ENCODE assay signal across 8 cellular contexts in the genomic region with DNA sequence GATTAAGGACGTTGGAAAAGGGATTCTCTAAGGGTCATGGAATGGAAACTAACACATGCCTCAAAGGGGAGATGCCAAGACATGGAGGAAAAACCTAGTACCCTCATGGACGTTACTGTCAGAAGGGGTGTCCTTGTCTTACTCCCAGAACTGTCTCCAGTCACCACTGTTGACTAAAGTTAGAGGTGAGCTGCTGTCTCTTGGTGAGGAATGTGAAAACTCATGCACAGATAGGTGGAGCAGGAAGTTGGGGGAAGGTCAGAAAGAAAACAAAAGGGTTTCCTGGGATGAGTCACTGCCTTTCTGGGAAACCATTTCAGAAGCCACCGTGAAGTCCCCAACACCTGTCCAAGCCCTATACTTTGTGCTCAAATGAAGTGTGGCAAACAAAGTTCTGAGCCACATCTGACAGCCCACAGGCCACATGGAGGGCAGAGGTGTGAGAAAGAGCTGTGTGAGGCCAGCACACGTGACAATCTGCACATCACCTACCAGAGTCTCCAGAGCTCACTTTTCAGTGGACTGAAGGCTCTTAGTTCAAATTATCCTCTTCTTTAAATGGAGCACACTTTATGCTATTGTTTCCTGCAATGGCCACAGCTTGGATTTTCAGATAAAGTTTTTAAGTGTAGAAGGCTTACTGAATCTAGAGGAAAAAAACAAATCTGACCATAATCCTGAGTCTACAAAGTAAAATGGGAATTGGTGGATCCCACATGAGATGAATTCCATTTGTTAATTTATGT.
DNase-seq lines count a peak whose midpoint lies in the region; ATAC-seq lines count a peak whose summit lies in the region.

No MANE protein-coding gene starts in this region.

- no peaks in the 10 kb centered on the region for H3K9me3 ChIP-seq in naive thymus-derived CD4-positive, alpha-beta T cell (ENCODE audit: control insufficient read depth in 2 of 3, low read length in 3 of 3)

- H3K36me3 Mint-ChIP-seq in activated T-cell treated with anti-CD3 and anti-CD28 coated beads, Interleukin-2, amount 50 U/mL, for 24 hours (ENCODE audit: low read depth): no peaks in the 10 kb centered on the region
- H3K36me3 Mint-ChIP-seq in naive thymus-derived CD4-positive, alpha-beta T cell: peaks cover 0 to 41% (median 0%) of the 10 kb centered on the region in 5 donors

- H3K27me3 ChIP-seq in naive thymus-derived CD4-positive, alpha-beta T cell (ENCODE audit: control insufficient read depth in 2 of 2, insufficient read depth in 2 of 2, low read length in 2 of 2): no peaks in the 10 kb centered on the region

- no peaks in the 10 kb centered on the region for H3K27me3 Mint-ChIP-seq in activated T-cell treated with anti-CD3 and anti-CD28 coated beads, Interleukin-2, amount 50 U/mL, for 24 hours
- H3K27me3 Mint-ChIP-seq in naive thymus-derived CD4-positive, alpha-beta T cell: peaks cover 0 to 6% (median 0%) of the 10 kb centered on the region in 5 donors

- peak overlapping the region; percentile 85 for H3K27ac Mint-ChIP-seq in activated T-cell treated with anti-CD3 and anti-CD28 coated beads, Interleukin-2, amount 50 U/mL, for 24 hours
- H3K27ac Mint-ChIP-seq in naive thymus-derived CD4-positive, alpha-beta T cell: peak overlapping the region in 4 of 9 donors; percentile 46 to 93 (median 54)

- ATAC-seq in GM21515 (IDR thresholded peaks at IDR 0.05; ENCODE audit: unreplicated experiment): peak; percentile 90
- ATAC-seq in naive thymus-derived CD4-positive, alpha-beta T cell: peak; percentile 81

- H3K27ac ChIP-seq in naive thymus-derived CD4-positive, alpha-beta T cell (ENCODE audit: low read depth, low read length): no peak overlapping the region

- peaks cover 2% of the 10 kb centered on the region for H3K9me3 Mint-ChIP-seq in activated T-cell treated with anti-CD3 and anti-CD28 coated beads, Interleukin-2, amount 50 U/mL, for 24 hours
- H3K9me3 Mint-ChIP-seq in naive thymus-derived CD4-positive, alpha-beta T cell: peaks cover 0 to 11% (median 0%) of the 10 kb centered on the region in 11 donors

- peaks cover 6 to 7% of the 10 kb centered on the region in 2 donors for H3K4me1 ChIP-seq in naive thymus-derived CD4-positive, alpha-beta T cell (ENCODE audit: control insufficient read depth in 2 of 2, insufficient read depth in 2 of 2, low read length in 2 of 2)

- H3K36me3 ChIP-seq in naive thymus-derived CD4-positive, alpha-beta T cell (ENCODE audit: control insufficient read depth in 2 of 3, insufficient read depth in 3 of 3, low read length in 3 of 3): no peaks in the 10 kb centered on the region

- H3K4me3 Mint-ChIP-seq in activated T-cell treated with anti-CD3 and anti-CD28 coated beads, Interleukin-2, amount 50 U/mL, for 24 hours: no peak overlapping the region
- peak overlapping the region in 6 of 10 donors; percentile 1 to 78 (median 20) for H3K4me3 Mint-ChIP-seq in naive thymus-derived CD4-positive, alpha-beta T cell

- H3K4me3 ChIP-seq in naive thymus-derived CD4-positive, alpha-beta T cell (ENCODE audit: low read length): peak overlapping the region; percentile 35

- peak; percentile 69 for DNase-seq in COLO668 (lab: John Stamatoyannopoulos, UW; ENCODE audit: unreplicated experiment)
- DNase-seq in HT-29 (ENCODE audit: low spot score): peak; percentile 90
- DNase-seq in activated T-cell treated with anti-CD3 and anti-CD28 coated beads, Interleukin-2, amount 50 U/mL, for 24 hours: peak; percentile 64
- DNase-seq in naive thymus-derived CD4-positive, alpha-beta T cell: peak in 1 of 9 donors; percentile 88
- no peak for DNase-seq in RKO (ENCODE audit: low spot score)
- DNase-seq in nucleus accumbens (lab: John Stamatoyannopoulos, UW): no peak
- no peak for DNase-seq in ecto neural progenitor cell (ENCODE audit: low spot score)

- CTCF ChIA-PET in naive thymus-derived CD4-positive, alpha-beta T cell (lab: Charles Lee): no interaction called here

- H3K4me1 Mint-ChIP-seq in activated T-cell treated with anti-CD3 and anti-CD28 coated beads, Interleukin-2, amount 50 U/mL, for 24 hours (ENCODE audit: low read depth): peaks cover 38% of the 10 kb centered on the region
- H3K4me1 Mint-ChIP-seq in naive thymus-derived CD4-positive, alpha-beta T cell: peaks cover 6 to 74% (median 36%) of the 10 kb centered on the region in 7 donors

- POLR2A ChIA-PET in naive thymus-derived CD4-positive, alpha-beta T cell (lab: Charles Lee): no interaction called here

- intact Hi-C loops in naive thymus-derived CD4-positive, alpha-beta T cell (cut with micrococcal nuclease): loop anchor here in 1 of 2 donors (1.0 to 5.0 kb wide), 5 partner anchors 9 to 93 kb away; a partner anchor contains a TSS

Comparison
In these comparisons a context has a peak if more than half of its experiments do, and no peak if none do; other contexts are left out.
1. DNase-seq: peak in COLO668 (single experiment), HT-29 (single experiment) and activated T-cell treated with anti-CD3 and anti-CD28 coated beads, Interleukin-2, amount 50 U/mL, for 24 hours (single experiment); none in RKO (single experiment), nucleus accumbens (0 of 56) and ecto neural progenitor cell (single experiment).